In the genomic region with DNA sequence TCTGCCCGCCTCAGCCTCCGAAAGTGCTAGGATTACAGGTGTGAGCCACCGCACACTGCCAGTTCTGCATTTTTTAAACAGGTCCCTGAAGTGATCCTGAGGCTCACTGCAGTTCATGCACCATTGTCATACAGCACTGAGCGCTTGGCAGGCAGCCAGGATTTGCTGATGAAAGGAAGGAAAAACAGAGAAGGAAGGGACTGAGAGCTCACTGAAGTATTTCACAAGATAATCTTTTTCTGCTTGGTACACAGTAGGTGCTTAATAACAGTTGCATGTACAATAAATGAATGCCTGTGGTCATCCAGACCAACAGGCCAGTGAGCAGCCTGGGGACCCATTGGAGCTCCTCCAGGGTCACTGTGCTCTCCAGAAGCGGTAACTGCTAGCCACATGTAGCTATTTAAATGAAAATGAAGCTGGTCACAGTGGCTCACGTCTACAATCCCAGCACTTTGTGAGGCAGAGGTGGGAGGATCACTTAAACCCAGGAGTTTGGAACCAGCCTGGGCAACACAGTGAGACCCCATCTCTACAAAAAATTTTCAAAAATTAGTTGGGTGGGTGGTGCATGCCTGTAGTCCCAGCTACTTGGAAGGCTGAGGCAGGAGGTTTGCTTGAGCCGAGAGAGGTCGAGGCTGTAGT, we compare ENCODE assay signal across 12 cellular contexts. TPM values are rescaled to one million over a fixed set of nuclear protein-coding genes. Genes with fewer than 3 reads are reported as not detected.
DNase-seq lines count a peak whose midpoint lies in the region; ATAC-seq and TF ChIP-seq lines count a peak whose summit lies in the region.
"Had no signal": no experiment of that assay in that cellular context is flagged by ENCODE, and none has a peak within 500 bp of the region (broad histone marks: within the 10 kb centered on the region; RNA-seq: fewer than 3 reads in every experiment).

No MANE protein-coding gene starts in this region.

- H3K9me3 ChIP-seq in suprapubic skin: no peaks in the 10 kb centered on the region
- no peaks in the 10 kb centered on the region for H3K9me3 ChIP-seq in MM.1S (replicated peaks; ENCODE audit: insufficient read depth, low read length)
- H3K9me3 ChIP-seq: mucosa of descending colon, thoracic aorta had no signal

- H3K4me1 ChIP-seq in suprapubic skin (no peaks in the 10 kb centered on the region), MM.1S (ENCODE audit: low read length) (no peaks in the 10 kb centered on the region)

- H2AFZ ChIP-seq in MM.1S (ENCODE audit: low read length): no peak overlapping the region

- DNase-seq in COR-L47 (lab: John Stamatoyannopoulos, UW) (peak; percentile 73), NCI-H82 (lab: John Stamatoyannopoulos, UW) (peak; percentile 59), epithelial cell of esophagus (ENCODE audit: low read depth) (peak; percentile 49), suprapubic skin (ENCODE audit: low spot score in 2 of 2) (no peak), MM.1S (no peak)
- DNase-seq: NCI-H2081; stimulated activated CD4-positive, alpha-beta T cell treated with anti-CD3 and anti-CD28 coated beads, Interleukin-12 subunit alpha, Interleukin-12 subunit beta, amount 100 ng/mL, for 4 hours had no signal

- no peak overlapping the region for H3K4me3 ChIP-seq in epithelial cell of esophagus (ENCODE audit: low read length)
- H3K4me3 ChIP-seq in suprapubic skin: no peak overlapping the region
- H3K4me3 ChIP-seq in MM.1S (ENCODE audit: low read length): no peak overlapping the region
- H3K4me3 ChIP-seq: mucosa of descending colon, thoracic aorta had no signal

- no peak for TF ChIP-seq EP300 in Ishikawa (IDR thresholded peaks at IDR 0.05; ENCODE audit: borderline replicate concordance)
- TF ChIP-seq EP300 in suprapubic skin (IDR thresholded peaks at IDR 0.05): no peak

- no peaks in the 10 kb centered on the region for H3K9me2 ChIP-seq in MM.1S (replicated peaks; ENCODE audit: insufficient read depth, low read length)

- H3K27ac ChIP-seq in suprapubic skin (no peak overlapping the region), MM.1S (ENCODE audit: low read length) (no peak overlapping the region)
- H3K27ac ChIP-seq: thoracic aorta had no signal

- WGBS in suprapubic skin: 91% methylated on average over 8 of the region's 8 CpGs

- no peak for ATAC-seq in GM19463 (IDR thresholded peaks at IDR 0.05; ENCODE audit: unreplicated experiment)
- ATAC-seq in HG03439 (IDR thresholded peaks at IDR 0.05; ENCODE audit: unreplicated experiment): no peak
- ATAC-seq: mucosa of descending colon had no signal

- TF ChIP-seq CTCF in epithelial cell of esophagus (IDR thresholded peaks at IDR 0.05; ENCODE audit: insufficient read depth, low read depth, low read length, missing control alignments): no peak
- TF ChIP-seq CTCF in suprapubic skin (IDR thresholded peaks at IDR 0.05): no peak
- TF ChIP-seq CTCF in MM.1S (IDR thresholded peaks at IDR 0.05; ENCODE audit: low read length): no peak

- no peak overlapping the region for H3K4me2 ChIP-seq in MM.1S (ENCODE audit: low read depth, low read length)

- H4K20me1 ChIP-seq in MM.1S (ENCODE audit: insufficient read depth, low read length): no peaks in the 10 kb centered on the region

- H3K79me2 ChIP-seq in MM.1S (ENCODE audit: low read length): no peaks in the 10 kb centered on the region

- no peak for TF ChIP-seq RAD21 in Ishikawa (IDR thresholded peaks at IDR 0.05; ENCODE audit: low read depth)

- H3K27me3 ChIP-seq in suprapubic skin (no peaks in the 10 kb centered on the region), MM.1S (replicated peaks; ENCODE audit: insufficient read depth, low read length) (no peaks in the 10 kb centered on the region)

- H3K9ac ChIP-seq in MM.1S (ENCODE audit: low read length): no peak overlapping the region

- TF ChIP-seq POLR2A in suprapubic skin (IDR thresholded peaks at IDR 0.05): no peak

- no peaks in the 10 kb centered on the region for H3K36me3 ChIP-seq in suprapubic skin
- no peaks in the 10 kb centered on the region for H3K36me3 ChIP-seq in MM.1S (replicated peaks; ENCODE audit: insufficient read depth, low read length)
- H3K36me3 ChIP-seq: thoracic aorta had no signal

- H3F3A ChIP-seq in MM.1S (ENCODE audit: insufficient read depth, low read length): no peaks in the 10 kb centered on the region

TF ChIP-seq in Ishikawa, 13 proteins besides CTCF, POLR2A, EP300 and RAD21:
- TF ChIP-seq, protein P1, sequence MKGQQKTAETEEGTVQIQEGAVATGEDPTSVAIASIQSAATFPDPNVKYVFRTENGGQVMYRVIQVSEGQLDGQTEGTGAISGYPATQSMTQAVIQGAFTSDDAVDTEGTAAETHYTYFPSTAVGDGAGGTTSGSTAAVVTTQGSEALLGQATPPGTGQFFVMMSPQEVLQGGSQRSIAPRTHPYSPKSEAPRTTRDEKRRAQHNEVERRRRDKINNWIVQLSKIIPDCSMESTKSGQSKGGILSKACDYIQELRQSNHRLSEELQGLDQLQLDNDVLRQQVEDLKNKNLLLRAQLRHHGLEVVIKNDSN (IDR thresholded peaks at IDR 0.05): no peak
- TF ChIP-seq, protein P2, sequence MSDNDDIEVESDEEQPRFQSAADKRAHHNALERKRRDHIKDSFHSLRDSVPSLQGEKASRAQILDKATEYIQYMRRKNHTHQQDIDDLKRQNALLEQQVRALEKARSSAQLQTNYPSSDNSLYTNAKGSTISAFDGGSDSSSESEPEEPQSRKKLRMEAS (IDR thresholded peaks at IDR 0.05): no peak
- TF ChIP-seq EGR1 (IDR thresholded peaks at IDR 0.05): no peak
- peak; percentile 69 for TF ChIP-seq FOXM1 (IDR thresholded peaks at IDR 0.05; ENCODE audit: borderline replicate concordance, low read depth)
- peak; percentile 88 for TF ChIP-seq NFIC (IDR thresholded peaks at IDR 0.05)

RNA-seq across cellular contexts. Expression of a gene that starts 33.1 kb away (rescaled TPM):
- total RNA-seq in suprapubic skin: 10 to 100 TPM; 19.7 to 41.6 (median 27.8) TPM

Comparison
In these comparisons a context has a peak if more than half of its experiments do, and no peak if none do; other contexts are left out.
1. DNase-seq: peak in COR-L47 (single experiment), NCI-H82 (single experiment) and epithelial cell of esophagus (single experiment); none in suprapubic skin (0 of 2) and MM.1S (single experiment).